ENCODE assay signal across 12 cellular contexts in the genomic region with DNA sequence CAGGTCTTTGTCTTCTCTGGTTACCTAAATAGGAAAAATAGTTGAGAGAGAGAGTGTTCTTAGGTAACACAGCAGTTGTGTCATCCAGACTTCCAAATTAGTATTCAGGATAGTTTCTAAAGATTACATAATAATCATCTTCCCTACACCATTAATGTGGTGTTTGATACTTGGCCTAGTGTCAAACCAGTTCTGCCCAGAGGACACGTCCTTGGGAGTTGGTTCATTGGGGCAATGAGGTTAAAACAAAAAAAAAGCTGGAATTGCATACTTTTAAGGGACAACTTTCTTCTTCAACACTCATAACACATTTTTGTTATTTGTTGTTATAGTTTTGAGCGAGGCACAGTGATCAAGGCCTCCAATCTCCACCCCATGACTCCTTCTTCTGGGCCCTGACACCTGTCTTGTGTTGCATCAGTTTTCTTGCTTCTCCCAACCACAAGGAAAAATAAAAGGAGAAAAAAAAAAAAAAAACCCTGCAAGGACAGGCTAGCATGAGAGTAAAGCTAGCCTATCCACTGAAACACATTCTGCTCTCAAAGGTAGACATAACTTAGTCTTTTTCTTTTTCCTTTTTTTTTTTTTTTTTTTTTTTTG. TPM values are rescaled to one million over a fixed set of nuclear protein-coding genes. Genes with fewer than 3 reads are reported as not detected.
DNase-seq lines count a peak whose midpoint lies in the region; ATAC-seq and TF ChIP-seq lines count a peak whose summit lies in the region.
"Had no signal": no experiment of that assay in that cellular context is flagged by ENCODE, and none has a peak within 500 bp of the region (broad histone marks: within the 10 kb centered on the region; RNA-seq: fewer than 3 reads in every experiment).

No MANE protein-coding gene starts in this region.

- H3K9ac ChIP-seq in neural cell (ENCODE audit: low read length) = no peak overlapping the region

- intact Hi-C loops in left ventricle myocardium inferior (cut with micrococcal nuclease) = loop anchor here (10.0 kb wide), 2 partner anchors 76 to 236 kb away; partner anchors contain the start of genes SFR1 and SLK
- intact Hi-C loops in heart left ventricle (cut with DNase I) = loop anchor here (2.0 to 10.0 kb wide), 8 partner anchors 78 to 323 kb away; partner anchors contain the start of genes SFR1 (in 5 of the 10) and SLK (in 2 of the 10)
- intact Hi-C loops in vagina (cut with DNase I) = no loop called here

- peaks cover 71% of the 10 kb centered on the region for H3K4me1 ChIP-seq in left ventricle myocardium inferior
- H3K4me1 ChIP-seq in heart left ventricle = peaks cover 8 to 52% (median 35%) of the 10 kb centered on the region in 12 donors
- peaks cover 57% of the 10 kb centered on the region for H3K4me1 ChIP-seq in vagina

- H3K9me2 ChIP-seq in neural cell (ENCODE audit: insufficient read depth, low read length) = no peaks in the 10 kb centered on the region

- H3K4me3 ChIP-seq in left ventricle myocardium inferior (no peak overlapping the region), heart left ventricle (no peak overlapping the region), neural cell (ENCODE audit: low read length) (no peak overlapping the region), vagina (no peak overlapping the region)
- H3K4me3 ChIP-seq: coronary artery, lung had no signal

- WGBS in heart left ventricle, 4 donors = 69 to 83% (median 79%) methylated on average over 2 of the region's 2 CpGs

- no peaks in the 10 kb centered on the region for H3K79me2 ChIP-seq in neural cell (replicated peaks; ENCODE audit: insufficient read depth, low read length)

- no peak for DNase-seq in left ventricle myocardium inferior
- no peak for DNase-seq in heart left ventricle
- DNase-seq in caudate nucleus (lab: John Stamatoyannopoulos, UW) = peak in 1 of 61 donors; percentile 14
- peak in 1 of 2 donors; percentile 44 for DNase-seq in vagina (ENCODE audit: extremely low spot score in 2 of 2)
- DNase-seq in NCI-H524 (lab: John Stamatoyannopoulos, UW) = no peak
- DNase-seq in amygdala (lab: John Stamatoyannopoulos, UW) = no peak
- DNase-seq: activated T-cell treated with anti-CD3 and anti-CD28 coated beads, Interleukin-2, amount 50 U/mL, for 4 hours; NCI-H2107 had no signal

- no peaks in the 10 kb centered on the region for H3F3A ChIP-seq in neural cell (ENCODE audit: insufficient read depth, low read length, poor library complexity, severe bottlenecking)

- H2AFZ ChIP-seq in neural cell (ENCODE audit: low read depth, low read length) = peak overlapping the region; percentile 4

- H3K9me3 ChIP-seq in left ventricle myocardium inferior (replicated peaks) = no peaks in the 10 kb centered on the region
- no peaks in the 10 kb centered on the region for H3K9me3 ChIP-seq in heart left ventricle
- no peaks in the 10 kb centered on the region for H3K9me3 ChIP-seq in neural cell (ENCODE audit: low read length)
- no peaks in the 10 kb centered on the region for H3K9me3 ChIP-seq in vagina

- H3K4me2 ChIP-seq in neural cell (ENCODE audit: low read length) = no peak overlapping the region

- peak overlapping the region; percentile 90 for H3K27ac ChIP-seq in left ventricle myocardium inferior (replicated peaks)
- peak overlapping the region in 6 of 12 donors; percentile 9 to 65 (median 56) for H3K27ac ChIP-seq in heart left ventricle
- H3K27ac ChIP-seq in caudate nucleus (ENCODE audit: low read depth, low read length) = peak overlapping the region; percentile 77
- no peak overlapping the region for H3K27ac ChIP-seq in neural cell (ENCODE audit: low read length)
- H3K27ac ChIP-seq in vagina = peak overlapping the region; percentile 66

- H3K27me3 ChIP-seq in left ventricle myocardium inferior (ENCODE audit: low read depth) (no peaks in the 10 kb centered on the region), heart left ventricle (no peaks in the 10 kb centered on the region), neural cell (ENCODE audit: insufficient read depth, low read depth, low read length) (no peaks in the 10 kb centered on the region), vagina (no peaks in the 10 kb centered on the region)

- TF ChIP-seq RAD21 in neural cell (conservative IDR thresholded peaks at IDR 0.05) = no peak

- no peak for TF ChIP-seq CTCF in left ventricle myocardium inferior (IDR thresholded peaks at IDR 0.05; ENCODE audit: borderline replicate concordance)
- no peak for TF ChIP-seq CTCF in heart left ventricle (IDR thresholded peaks at IDR 0.05)
- TF ChIP-seq CTCF in neural cell (IDR thresholded peaks at IDR 0.05; ENCODE audit: poor library complexity, severe bottlenecking) = no peak
- no peak for TF ChIP-seq CTCF in vagina (IDR thresholded peaks at IDR 0.05)

- no peak for TF ChIP-seq EP300 in neural cell (conservative IDR thresholded peaks at IDR 0.05; ENCODE audit: poor library complexity, severe bottlenecking)

- TF ChIP-seq POLR2A in heart left ventricle (IDR thresholded peaks at IDR 0.05) = no peak
- no peak for TF ChIP-seq POLR2A in vagina (IDR thresholded peaks at IDR 0.05)

- H3K36me3 ChIP-seq in left ventricle myocardium inferior = peaks cover 35% of the 10 kb centered on the region
- H3K36me3 ChIP-seq in heart left ventricle = peaks cover 0 to 58% (median 46%) of the 10 kb centered on the region in 9 donors
- no peaks in the 10 kb centered on the region for H3K36me3 ChIP-seq in neural cell (ENCODE audit: insufficient read depth, low read length)
- H3K36me3 ChIP-seq in vagina = peaks cover 0 to 11% of the 10 kb centered on the region in 2 donors

- H4K20me1 ChIP-seq in neural cell (ENCODE audit: insufficient read depth) = no peaks in the 10 kb centered on the region

- ATAC-seq in heart left ventricle (no peak), HG03159 (IDR thresholded peaks at IDR 0.05; ENCODE audit: unreplicated experiment) (no peak)

TF ChIP-seq in neural cell, 6 proteins besides CTCF, POLR2A, EP300 and RAD21:
- TF ChIP-seq EZH2 (IDR thresholded peaks at IDR 0.05; ENCODE audit: borderline replicate concordance, insufficient read depth, low read length, poor library complexity, severe bottlenecking) (no peak), MXI1 (conservative IDR thresholded peaks at IDR 0.05; ENCODE audit: poor library complexity, severe bottlenecking) (no peak), TAF1 (IDR thresholded peaks at IDR 0.05; ENCODE audit: low read depth) (no peak), POLR2AphosphoS5 (IDR thresholded peaks at IDR 0.05) (no peak), REST (IDR thresholded peaks at IDR 0.05; ENCODE audit: borderline replicate concordance) (no peak), SMC3 (conservative IDR thresholded peaks at IDR 0.05; ENCODE audit: poor library complexity) (no peak)

RNA-seq across cellular contexts. Expression of gene STN1, which starts 28.8 kb away (rescaled TPM):
- total RNA-seq in left ventricle myocardium inferior (30.7 TPM), heart left ventricle (10 to 100 TPM; 28.6 to 53.1 (median 32.7) TPM), vagina (22.3 TPM)
- polyA plus RNA-seq in heart left ventricle (10 to 100 TPM; 23.1 to 36.1 TPM), neural cell (8.4 and 9.4 TPM in 2 replicates)
- polyA minus RNA-seq in neural cell = 9.7 and 10.2 TPM in 2 replicates

RNA-seq across cellular contexts. Expression of gene SH3PXD2A, which starts 33.8 kb away (rescaled TPM):
- total RNA-seq in left ventricle myocardium inferior (34.4 TPM), heart left ventricle (10 to 100 TPM; 21.8 to 43.4 (median 31.9) TPM), vagina (56.2 TPM)
- polyA plus RNA-seq in heart left ventricle (10 to 100 TPM; 11.8 to 16.6 TPM), neural cell (5.2 and 8.0 TPM in 2 replicates)
- 11.2 and 12.6 TPM in 2 replicates for polyA minus RNA-seq in neural cell
